ENCODE assay signal across 8 cellular contexts in the genomic region with DNA sequence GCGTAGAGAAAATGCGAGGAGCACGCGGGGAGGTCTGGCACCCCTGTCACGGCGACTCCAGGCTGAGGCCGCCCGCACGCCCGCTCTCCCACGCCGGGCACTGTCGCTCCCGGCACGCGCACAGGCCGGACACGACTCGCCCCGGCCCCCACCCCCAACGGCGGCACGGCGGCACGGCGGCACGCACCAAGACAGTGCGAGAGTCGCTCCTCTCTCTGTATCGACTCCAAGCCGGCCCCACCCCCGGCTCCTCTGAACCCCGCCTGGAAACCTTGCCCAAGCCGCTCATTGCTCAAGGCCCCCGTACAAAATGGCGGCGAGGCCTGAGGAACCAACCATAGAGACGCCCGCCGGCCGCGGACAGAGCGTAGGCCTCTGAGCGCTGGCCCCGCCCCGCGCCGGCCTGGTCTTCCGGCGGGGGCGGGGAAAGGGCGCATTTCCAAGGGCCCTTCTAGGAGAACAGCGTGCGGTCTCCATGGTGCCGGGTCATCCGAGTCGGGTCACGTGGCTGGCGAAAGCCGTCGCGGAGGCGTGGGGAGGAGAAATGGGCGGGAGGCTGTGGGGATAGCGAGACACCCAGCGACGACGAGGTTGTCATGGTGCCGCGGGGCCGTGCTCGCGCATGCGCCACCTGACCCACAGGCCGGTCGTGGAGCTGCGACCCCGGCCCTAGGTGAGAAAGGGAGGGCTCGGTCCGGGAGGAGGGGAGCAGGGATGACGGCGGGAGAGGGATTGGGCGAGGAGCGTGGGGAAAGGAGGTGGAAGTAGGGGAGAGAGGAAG. TPM values are rescaled to one million over a fixed set of nuclear protein-coding genes. Genes with fewer than 3 reads are reported as not detected.
A peak's percentile ranks its signal among the peaks of the same experiment; 100 is the strongest.
DNase-seq lines count a peak whose midpoint lies in the region; ATAC-seq, FAIRE-seq and TF ChIP-seq lines count a peak whose summit lies in the region.

A gene with protein sequence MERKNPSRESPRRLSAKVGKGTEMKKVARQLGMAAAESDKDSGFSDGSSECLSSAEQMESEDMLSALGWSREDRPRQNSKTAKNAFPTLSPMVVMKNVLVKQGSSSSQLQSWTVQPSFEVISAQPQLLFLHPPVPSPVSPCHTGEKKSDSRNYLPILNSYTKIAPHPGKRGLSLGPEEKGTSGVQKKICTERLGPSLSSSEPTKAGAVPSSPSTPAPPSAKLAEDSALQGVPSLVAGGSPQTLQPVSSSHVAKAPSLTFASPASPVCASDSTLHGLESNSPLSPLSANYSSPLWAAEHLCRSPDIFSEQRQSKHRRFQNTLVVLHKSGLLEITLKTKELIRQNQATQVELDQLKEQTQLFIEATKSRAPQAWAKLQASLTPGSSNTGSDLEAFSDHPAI (plus strand): TSS at position 570 of the 781 bp plus-strand sequence. CDS start 7,451 bp downstream, outside the sequence.

- no peak for TF ChIP-seq CTCF in keratinocyte (optimal IDR thresholded peaks at IDR 0.05 in 1 of 3, IDR thresholded peaks at IDR 0.05 in 1 of 3, conservative IDR thresholded peaks at IDR 0.05 in 1 of 3; ENCODE audit: extremely low read depth in 1 of 3, insufficient read depth in 2 of 3, low read length in 3 of 3)

- H3K9me1 ChIP-seq in keratinocyte (ENCODE audit: control insufficient read depth, extremely low read depth, insufficient read depth, low read length) = no peaks in the 10 kb centered on the region

- peak; percentile 62 for TF ChIP-seq POLR2A in GM19099 (IDR thresholded peaks at IDR 0.05; ENCODE audit: extremely low read depth, insufficient read length, low read depth)

- DNase-seq in AG20443 (ENCODE audit: low spot score) (peak; percentile 99), NCI-H510A (lab: John Stamatoyannopoulos, UW) (peak; percentile 98), cerebellum (ENCODE audit: low spot score) (peak; percentile 98), keratinocyte (ENCODE audit: low read depth, low spot score) (peak; percentile 84)
- DNase-seq in activated CD4-positive, alpha-beta T cell treated with anti-CD3 and anti-CD28 coated beads for 1 hour = peak; percentile 99
- DNase-seq in stimulated activated CD4-positive, alpha-beta T cell treated with anti-CD3 and anti-CD28 coated beads, Interleukin-15, amount 100 ng/mL, for 1 hour (ENCODE audit: low read depth in 1 of 2, low spot score in 1 of 2) = peak; percentile 97

- H3K79me2 ChIP-seq in keratinocyte (ENCODE audit: control insufficient read depth, insufficient read depth, low read length) = peaks cover 16% of the 10 kb centered on the region

- no peaks in the 10 kb centered on the region for H3K27me3 ChIP-seq in keratinocyte (ENCODE audit: control insufficient read depth, extremely low read depth, insufficient read depth, low read length)

- peak; percentile 5 for FAIRE-seq in keratinocyte (lab: Jason Lieb, UNC)

- peak within 1 kb of the TSS; percentile 94 for H3K27ac ChIP-seq in keratinocyte (ENCODE audit: control insufficient read depth, insufficient read depth, low read length)

- H4K20me1 ChIP-seq in keratinocyte (ENCODE audit: control insufficient read depth, extremely low read depth, insufficient read depth, low read length) = no peaks in the 10 kb centered on the region

- H3K4me2 ChIP-seq in keratinocyte (ENCODE audit: control insufficient read depth, extremely low read depth, insufficient read depth, low read depth, low read length) = peak within 1 kb of the TSS; percentile 99

- no peaks in the 10 kb centered on the region for H3K36me3 ChIP-seq in keratinocyte (ENCODE audit: control insufficient read depth in 2 of 2, extremely low read depth in 1 of 2, insufficient read depth in 2 of 2, low read length in 2 of 2)

- peak within 1 kb of the TSS; percentile 92 to 97 (median 96) for H3K4me3 ChIP-seq in keratinocyte (ENCODE audit: control insufficient read depth in 2 of 3, extremely low read depth in 1 of 3, insufficient read depth in 2 of 3, low read depth in 1 of 3, low read length in 3 of 3)

- no peaks in the 10 kb centered on the region for H3K9me3 ChIP-seq in keratinocyte (ENCODE audit: control insufficient read depth, low read depth, low read length)

- dilution Hi-C loops in keratinocyte (cut with MboI; ENCODE audit: extremely low pct_ligation_motif_present, low sequenced_read_pairs) = no loop called here

- H3K4me1 ChIP-seq in keratinocyte (ENCODE audit: control insufficient read depth, extremely low read depth, insufficient read depth, low read length) = peaks cover 25% of the 10 kb centered on the region

- ATAC-seq in HG03432 (IDR thresholded peaks at IDR 0.05; ENCODE audit: unreplicated experiment) = peak; percentile 90

- H2AFZ ChIP-seq in keratinocyte (ENCODE audit: control insufficient read depth, low read length) = peak within 1 kb of the TSS; percentile 100

- H3K9ac ChIP-seq in keratinocyte (ENCODE audit: control insufficient read depth, extremely low read depth, insufficient read depth, low read length) = peak within 1 kb of the TSS; percentile 98

RNA-seq across cellular contexts. Expression of the gene that starts here (rescaled TPM):
- 40.9 TPM for total RNA-seq in cerebellum
- polyA plus RNA-seq in keratinocyte = 10.3 to 15.1 TPM (median 13.2 TPM) in 3 replicates
- polyA plus RNA-seq in keratinocyte (2011; ENCODE audit: low read depth) = 6.4 TPM
- 9.1 and 12.9 TPM in 2 replicates for polyA plus RNA-seq in keratinocyte (2011; cell fraction: cytosol; rRNA removed)
- polyA plus RNA-seq in keratinocyte (2011; cell fraction: nucleus; rRNA removed) = 14.4 and 15.2 TPM in 2 replicates
- polyA plus RNA-seq in keratinocyte (2012; ENCODE audit: low replicate concordance) = 7.1 and 7.2 TPM in 2 replicates
- 7.9 to 20.8 TPM (median 18.4 TPM) in 3 replicates for polyA minus RNA-seq in keratinocyte
- polyA minus RNA-seq in keratinocyte (2011; cell fraction: cytosol; rRNA and poly(A)+ RNA removed) = 13.0 TPM
- 10.0 and 13.1 TPM in 2 replicates for polyA minus RNA-seq in keratinocyte (2011; cell fraction: nucleus; rRNA and poly(A)+ RNA removed)

Comparison
In these comparisons a context has a peak if more than half of its experiments do, and no peak if none do; other contexts are left out.
1. Peak in every context shown above with its lines: DNase-seq, ATAC-seq, H3K4me3 ChIP-seq and H3K27ac ChIP-seq.